Comparison of ENCODE assay signal across 10 cellular contexts in genomic region chr7:39819514-39819913, GRCh38.
"Had no signal": no experiment of that assay in that cellular context is flagged by ENCODE, and none has a peak within 500 bp of the region (broad histone marks: within the 10 kb centered on the region; RNA-seq: fewer than 3 reads in every experiment).

No MANE protein-coding gene starts in this region.

- H3K4me3 Mint-ChIP-seq: GM23338, H9, HFFc6 had no signal

- H3K9ac ChIP-seq: GM23248 had no signal

- H3K9me3 ChIP-seq: HAP-1 had no signal

- FAIRE-seq: H54 had no signal

- H3K4me1 Mint-ChIP-seq: GM23338 had no signal

- H3K4me2 ChIP-seq: GM23338 had no signal

- DNase-seq: GM23248, GOT3, H7, H9, HCEC 1CT, HFFc6 had no signal

- H3K9me3 Mint-ChIP-seq: GM23338, H9, HFFc6 had no signal

- H3K27ac ChIP-seq: GM23248 had no signal

- H3K27ac Mint-ChIP-seq: GM23338, H9, HFFc6 had no signal

- H3K36me3 ChIP-seq: HAP-1 had no signal

- ATAC-seq: GM23338, HCT116 had no signal

- H2AFZ ChIP-seq: GM23248, GM23338 had no signal

- H3K4me3 ChIP-seq: GM23248, GM23338, HAP-1 had no signal
